Comparison of ENCODE assay signal across 8 cellular contexts in genomic region chr18:37537868-37538525, GRCh38. TPM values are rescaled to one million over a fixed set of nuclear protein-coding genes. Genes with fewer than 3 reads are reported as not detected.
DNase-seq lines count a peak whose midpoint lies in the region; ATAC-seq and TF ChIP-seq lines count a peak whose summit lies in the region.

No MANE protein-coding gene starts in this region.

- no peak overlapping the region for H3K18ac ChIP-seq in neuronal stem cell (ENCODE audit: low read length)

- H3K23ac ChIP-seq in neuronal stem cell (ENCODE audit: low read depth, low read length, poor library complexity), result no peak overlapping the region

- no peak overlapping the region for H2BK15ac ChIP-seq in neuronal stem cell (ENCODE audit: low read length)

- H3K36me3 ChIP-seq in BJ (ENCODE audit: control insufficient read depth, insufficient read depth, low read length) (no peaks in the 10 kb centered on the region), neuronal stem cell (replicated peaks in 1 of 2; ENCODE audit: control insufficient read depth in 2 of 2, insufficient read depth in 2 of 2, low read length in 2 of 2) (no peaks in the 10 kb centered on the region)

- no peaks in the 10 kb centered on the region for H3K9me3 ChIP-seq in neuronal stem cell (replicated peaks in 1 of 2; ENCODE audit: control insufficient read depth in 2 of 2, insufficient read depth in 1 of 2, low read depth in 1 of 2, low read length in 2 of 2)

- H3K27ac ChIP-seq in neuronal stem cell (replicated peaks; ENCODE audit: low read length), result no peak overlapping the region

- TF ChIP-seq CTCF in BJ (IDR thresholded peaks at IDR 0.05; ENCODE audit: insufficient read depth, low read depth, low read length) (peak; percentile 95), fibroblast of pulmonary artery (IDR thresholded peaks at IDR 0.05; ENCODE audit: low read length, missing control alignments) (peak; percentile 73)

- H2AK5ac ChIP-seq in neuronal stem cell (ENCODE audit: low read depth, low read length), result no peak overlapping the region

- H3K79me1 ChIP-seq in neuronal stem cell (ENCODE audit: low read depth, low read length), result no peaks in the 10 kb centered on the region

- no peak overlapping the region for H2AFZ ChIP-seq in neuronal stem cell (ENCODE audit: low read length)

- no peak overlapping the region for H2BK5ac ChIP-seq in neuronal stem cell (ENCODE audit: low read length)

- POLR2A ChIA-PET in BJ (lab: Charles Lee), result no interaction called here

- H4K8ac ChIP-seq in neuronal stem cell (ENCODE audit: low read depth, low read length), result no peak overlapping the region

- no peak overlapping the region for H3K4me3 ChIP-seq in BJ (ENCODE audit: low read depth, low read length)
- no peak overlapping the region for H3K4me3 ChIP-seq in fibroblast of pulmonary artery (replicated peaks; ENCODE audit: low read depth, low read length)
- H3K4me3 ChIP-seq in neuronal stem cell (ENCODE audit: low read length in 2 of 2), result no peak overlapping the region

- no peak overlapping the region for H2BK120ac ChIP-seq in neuronal stem cell (ENCODE audit: low read depth, low read length)

- H2BK12ac ChIP-seq in neuronal stem cell (ENCODE audit: low read length), result no peak overlapping the region

- H4K91ac ChIP-seq in neuronal stem cell (ENCODE audit: low read depth, low read length, poor library complexity), result no peak overlapping the region

- no CpG with 5 or more reads among the region's 23 CpGs for WGBS in neuronal stem cell (ENCODE audit: extremely low coverage in 2 of 2, insufficient read length in 2 of 2, insufficient replicate concordance in 1 of 2), 2 donors

- peaks cover 11% of the 10 kb centered on the region for H3K27me3 ChIP-seq in BJ (ENCODE audit: control insufficient read depth, insufficient read depth, low read length)
- H3K27me3 ChIP-seq in neuronal stem cell (ENCODE audit: control insufficient read depth in 3 of 3, insufficient read depth in 3 of 3, low read depth in 1 of 3, low read length in 3 of 3), result peaks cover 0 to 33% (median 13%) of the 10 kb centered on the region in 3 experiments

- CTCF ChIA-PET in BJ (lab: Yijun Ruan, JAX), result interaction anchor here (0.7 to 4.4 kb wide), 28 partner anchors 9 to 196 kb away, joined by 3 to 40 read pairs (median 4); partner anchors contain the start of gene CELF4

- no peak overlapping the region for H3K4ac ChIP-seq in neuronal stem cell (ENCODE audit: low read length)

- H3K4me2 ChIP-seq in neuronal stem cell (ENCODE audit: insufficient read depth, low read length, poor library complexity, severe bottlenecking), result no peak overlapping the region

- H3K9ac ChIP-seq in neuronal stem cell (ENCODE audit: low read depth, low read length, poor library complexity), result no peak overlapping the region

- DNase-seq in BJ (ENCODE audit: low read depth), result no peak
- peak; percentile 50 for DNase-seq in NCI-H2227 treated with DMSO at 0.1 percent for 48 hours (lab: John Stamatoyannopoulos, UW)
- peak; percentile 83 for DNase-seq in activated CD8-positive, alpha-beta memory T cell treated with anti-CD3 and anti-CD28 coated beads, Interleukin-2, amount 50 U/mL, for 48 hours
- DNase-seq in fibroblast of pulmonary artery (ENCODE audit: low read depth), result peak; percentile 71
- DNase-seq in neuronal stem cell (ENCODE audit: low spot score), result peak; percentile 68
- DNase-seq in ureter (ENCODE audit: low spot score), result peak; percentile 78

- H3K14ac ChIP-seq in neuronal stem cell (ENCODE audit: low read length), result no peak overlapping the region

- H3K4me1 ChIP-seq in neuronal stem cell (ENCODE audit: control insufficient read depth in 2 of 2, insufficient read depth in 1 of 2, low read depth in 1 of 2, low read length in 2 of 2), result peaks cover 0 to 10% of the 10 kb centered on the region in 2 donors

- ATAC-seq in GM18861 (IDR thresholded peaks at IDR 0.05; ENCODE audit: unreplicated experiment) (peak; percentile 78), HG03066 (IDR thresholded peaks at IDR 0.05; ENCODE audit: low read depth, unreplicated experiment) (peak; percentile 93)

RNA-seq across cellular contexts. Expression of gene CELF4, which starts 27.6 kb away (rescaled TPM):
- polyA plus RNA-seq in BJ (2011; rRNA removed), result not detected in 2 replicates
- not detected in 2 replicates for polyA minus RNA-seq in BJ (2011; rRNA and poly(A)+ RNA removed)
- 8.5 TPM for polyA plus RNA-seq in neuronal stem cell (2013, experiment 1 of 2)
- 10.2 TPM for polyA plus RNA-seq in neuronal stem cell (2013, experiment 2 of 2)
- total RNA-seq in ureter, result not detected
